Comparison of ENCODE assay signal across 19 cellular contexts in the genomic region with DNA sequence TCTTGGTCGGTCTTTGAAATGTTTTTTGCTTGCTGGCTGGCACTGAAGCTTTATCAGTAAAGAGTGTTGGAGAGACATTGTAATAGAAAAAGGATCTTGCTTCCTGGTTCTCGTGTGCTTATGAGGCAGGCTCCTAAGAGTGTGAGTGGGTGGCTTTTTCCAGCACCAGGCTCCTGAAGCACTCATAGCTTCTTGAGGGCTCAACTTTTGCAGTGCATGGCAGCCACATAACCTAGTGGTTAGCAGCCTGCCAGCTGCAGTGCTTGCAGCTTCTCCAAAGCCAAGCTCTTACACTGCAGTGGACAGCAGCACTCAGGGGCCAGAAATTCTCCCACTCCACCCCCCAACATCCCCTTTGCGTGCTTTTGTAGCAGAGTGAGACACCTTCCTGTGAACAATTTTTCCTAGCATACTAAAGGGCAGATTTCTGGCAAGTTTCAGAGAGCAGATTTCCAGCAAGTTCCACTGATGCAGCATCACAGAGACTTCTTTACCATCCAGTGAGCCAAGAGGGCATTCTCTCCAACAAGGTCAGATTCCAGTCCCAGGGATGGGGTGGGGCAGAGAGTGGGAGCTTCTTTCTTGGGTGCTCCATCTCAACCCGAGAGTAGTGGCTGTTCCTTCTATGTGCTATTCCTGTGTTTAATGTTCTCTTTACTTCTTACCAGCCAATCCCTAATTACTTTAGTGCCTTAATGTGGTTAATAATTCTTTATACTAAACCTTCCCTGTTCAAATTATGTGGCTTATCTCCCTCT. TPM values are rescaled to one million over a fixed set of nuclear protein-coding genes. Genes with fewer than 3 reads are reported as not detected.
DNase-seq lines count a peak whose midpoint lies in the region; ATAC-seq, FAIRE-seq and TF ChIP-seq lines count a peak whose summit lies in the region.
"Had no signal": no experiment of that assay in that cellular context is flagged by ENCODE, and none has a peak within 500 bp of the region (broad histone marks: within the 10 kb centered on the region; RNA-seq: fewer than 3 reads in every experiment).

No MANE protein-coding gene starts in this region.

- H3K9ac ChIP-seq in IMR-90 (ENCODE audit: low read depth, low read length): no peak overlapping the region
- H3K9ac ChIP-seq in astrocyte (ENCODE audit: low read length): no peak overlapping the region

- no peaks in the 10 kb centered on the region for H3K9me1 ChIP-seq in IMR-90 (ENCODE audit: insufficient read depth, low read length)

- H3K36me3 ChIP-seq in IMR-90 (ENCODE audit: control insufficient read depth, insufficient read depth, low read length) (no peaks in the 10 kb centered on the region), astrocyte (ENCODE audit: insufficient read depth, low read length) (no peaks in the 10 kb centered on the region), mucosa of descending colon (ENCODE audit: low read depth) (no peaks in the 10 kb centered on the region), thyroid gland (no peaks in the 10 kb centered on the region)
- H3K36me3 ChIP-seq: MG63, sigmoid colon had no signal

- no peak overlapping the region for H3K56ac ChIP-seq in IMR-90 (ENCODE audit: extremely low read depth, insufficient read depth, low read length)

- H3K23ac ChIP-seq in IMR-90 (ENCODE audit: low read depth, low read length): no peak overlapping the region

- no peaks in the 10 kb centered on the region for H4K20me1 ChIP-seq in IMR-90 (ENCODE audit: insufficient read depth, low read length)
- no peaks in the 10 kb centered on the region for H4K20me1 ChIP-seq in astrocyte (ENCODE audit: insufficient read depth, low read length)

- no peak overlapping the region for H3K14ac ChIP-seq in IMR-90 (replicated peaks; ENCODE audit: low read depth, low read length)

- no peak overlapping the region for H3K4me3 Mint-ChIP-seq in astrocyte (ENCODE audit: unreplicated experiment)
- H3K4me3 Mint-ChIP-seq: activated T-cell treated with anti-CD3 and anti-CD28 coated beads, Interleukin-2, amount 50 U/mL, for 24 hours; CD4-positive, alpha-beta memory T cell had no signal

- in situ Hi-C loops in IMR-90 (cut with MboI; ENCODE audit: low sequenced_read_pairs): no loop called here

- H3K9me3 Mint-ChIP-seq in astrocyte (ENCODE audit: unreplicated experiment): no peaks in the 10 kb centered on the region
- H3K9me3 Mint-ChIP-seq: activated T-cell treated with anti-CD3 and anti-CD28 coated beads, Interleukin-2, amount 50 U/mL, for 24 hours had no signal

- WGBS in IMR-90 (ENCODE audit: extremely low coverage in 2 of 2, insufficient read length in 1 of 2), 2 experiments: 60% methylated on average over 1 of the region's 4 CpGs; no CpG with 5 or more reads in 1 of the 2 experiments
- 40 to 45% methylated on average over 4 of the region's 4 CpGs for WGBS in thyroid gland, 2 donors

- no peak overlapping the region for H3K27ac Mint-ChIP-seq in astrocyte (ENCODE audit: unreplicated experiment)
- H3K27ac Mint-ChIP-seq: activated T-cell treated with anti-CD3 and anti-CD28 coated beads, Interleukin-2, amount 50 U/mL, for 24 hours; CD4-positive, alpha-beta memory T cell had no signal

- no peaks in the 10 kb centered on the region for H3K79me1 ChIP-seq in IMR-90 (ENCODE audit: low read depth in 1 of 2, low read length in 2 of 2)

- no peaks in the 10 kb centered on the region for H3K36me3 Mint-ChIP-seq in astrocyte (ENCODE audit: low read depth, unreplicated experiment)
- H3K36me3 Mint-ChIP-seq: CD4-positive, alpha-beta memory T cell had no signal

- H2AK9ac ChIP-seq in IMR-90 (replicated peaks; ENCODE audit: low read depth, low read length, poor library complexity): no peak overlapping the region

- H3K79me2 ChIP-seq in astrocyte (ENCODE audit: insufficient read depth, low read length): no peaks in the 10 kb centered on the region

- no peak overlapping the region for H4K5ac ChIP-seq in IMR-90 (ENCODE audit: low read depth, low read length)

- peaks cover 5% of the 10 kb centered on the region for H3K27me3 Mint-ChIP-seq in astrocyte (ENCODE audit: low read depth, unreplicated experiment)

- TF ChIP-seq RAD21 in IMR-90 (IDR thresholded peaks at IDR 0.05; ENCODE audit: low read length): no peak

- H2BK20ac ChIP-seq in IMR-90 (ENCODE audit: low read depth, low read length): no peak overlapping the region

- CTCF ChIA-PET in IMR-90 (lab: Yijun Ruan, JAX): no interaction called here

- no peaks in the 10 kb centered on the region for H3K4me1 ChIP-seq in IMR-90 (ENCODE audit: control insufficient read depth, insufficient read depth, low read length)
- H3K4me1 ChIP-seq in astrocyte (ENCODE audit: insufficient read depth, low read length): no peaks in the 10 kb centered on the region
- no peaks in the 10 kb centered on the region for H3K4me1 ChIP-seq in mucosa of descending colon (ENCODE audit: low read depth)
- peaks cover 0 to 5% of the 10 kb centered on the region in 2 donors for H3K4me1 ChIP-seq in thyroid gland
- H3K4me1 ChIP-seq: body of pancreas had no signal

- H3K4me3 ChIP-seq in IMR-90 (ENCODE audit: insufficient read depth, low read depth, low read length) (no peak overlapping the region), astrocyte (ENCODE audit: insufficient read depth, low read depth, low read length) (no peak overlapping the region), mucosa of descending colon (no peak overlapping the region), thyroid gland (replicated peaks in 1 of 3) (no peak overlapping the region)
- H3K4me3 ChIP-seq: body of pancreas, MG63, sigmoid colon had no signal

- no peak overlapping the region for H2AK5ac ChIP-seq in IMR-90 (ENCODE audit: low read depth, low read length)

- no peak overlapping the region for H2BK120ac ChIP-seq in IMR-90 (ENCODE audit: low read depth, low read length)

- TF ChIP-seq POLR2A in IMR-90 (IDR thresholded peaks at IDR 0.05; ENCODE audit: low read depth, low read length): no peak
- no peak for TF ChIP-seq POLR2A in thyroid gland (IDR thresholded peaks at IDR 0.05)

- H3K27ac ChIP-seq in IMR-90 (ENCODE audit: insufficient read depth, low read length) (no peak overlapping the region), astrocyte (ENCODE audit: low read depth, low read length) (no peak overlapping the region), thyroid gland (no peak overlapping the region)
- H3K27ac ChIP-seq: body of pancreas had no signal

- H3K4ac ChIP-seq in IMR-90 (ENCODE audit: low read depth, low read length): no peak overlapping the region

- no peak overlapping the region for H4K91ac ChIP-seq in IMR-90 (ENCODE audit: insufficient read depth, low read depth, low read length)

- H2BK5ac ChIP-seq in IMR-90 (ENCODE audit: low read depth, low read length, poor library complexity, severe bottlenecking): no peak overlapping the region

- no peak overlapping the region for H2BK15ac ChIP-seq in IMR-90 (ENCODE audit: low read depth, low read length)

- H3K4me1 Mint-ChIP-seq in astrocyte (ENCODE audit: low read depth, unreplicated experiment): peaks cover 9% of the 10 kb centered on the region
- H3K4me1 Mint-ChIP-seq: CD4-positive, alpha-beta memory T cell had no signal

- no peak overlapping the region for H3K18ac ChIP-seq in IMR-90 (ENCODE audit: low read depth, low read length)

- POLR2A ChIA-PET in IMR-90 (lab: Charles Lee; ENCODE audit: unreplicated experiment): no interaction called here

- DNase-seq in IMR-90 (peak; percentile 3), astrocyte (ENCODE audit: low read depth) (peak; percentile 29), mucosa of descending colon (no peak), thyroid gland (peak; percentile 77 to 82), AG08396 (ENCODE audit: low spot score) (no peak), GM20000 (ENCODE audit: low spot score) (no peak)
- no peak for DNase-seq in stimulated activated CD4-positive, alpha-beta T cell treated with anti-CD3 and anti-CD28 coated beads, Interleukin-4, amount 100 ng/mL, for 24 hours
- DNase-seq: activated T-cell treated with anti-CD3 and anti-CD28 coated beads, Interleukin-2, amount 50 U/mL, for 24 hours; body of pancreas; CD4-positive, alpha-beta memory T cell; effector CD8-positive, alpha-beta T cell; foreskin fibroblast; GDM1; GOT3; KBM-7; MG63; NCI-H526; sigmoid colon; T-helper 1 cell had no signal

- intact Hi-C loops in IMR-90 (cut with micrococcal nuclease): no loop called here
- intact Hi-C loops in mucosa of descending colon (cut with DNase I, micrococcal nuclease): no loop called here
- intact Hi-C loops in thyroid gland (cut with DNase I): loop anchor here (10.0 kb wide), 1 partner anchor 149 kb away; no protein-coding TSS in a partner anchor

- H3K9me3 ChIP-seq in IMR-90 (ENCODE audit: control insufficient read depth, insufficient read depth, low read length) (no peaks in the 10 kb centered on the region), astrocyte (ENCODE audit: insufficient read depth, low read depth, low read length) (no peaks in the 10 kb centered on the region), mucosa of descending colon (no peaks in the 10 kb centered on the region), thyroid gland (no peaks in the 10 kb centered on the region)
- H3K9me3 ChIP-seq: body of pancreas, MG63, sigmoid colon had no signal

- H3K27me3 ChIP-seq in IMR-90 (ENCODE audit: control insufficient read depth, insufficient read depth, low read length) (no peaks in the 10 kb centered on the region), astrocyte (ENCODE audit: insufficient read depth, low read length) (no peaks in the 10 kb centered on the region), thyroid gland (no peaks in the 10 kb centered on the region)
- H3K27me3 ChIP-seq: body of pancreas, MG63, sigmoid colon had no signal

- H3K4me2 ChIP-seq in IMR-90 (ENCODE audit: low read depth, low read length) (no peak overlapping the region), astrocyte (ENCODE audit: low read length) (no peak overlapping the region)

- FAIRE-seq in astrocyte (lab: Jason Lieb, UNC): no peak

- H4K8ac ChIP-seq in IMR-90 (ENCODE audit: low read depth in 2 of 2, low read length in 2 of 2): no peak overlapping the region

- ATAC-seq in IMR-90 (ENCODE audit: low read depth) (no peak), mucosa of descending colon (peak; percentile 22)
- ATAC-seq: body of pancreas had no signal

- TF ChIP-seq CTCF in IMR-90 (conservative IDR thresholded peaks at IDR 0.05; ENCODE audit: low read depth, low read length): no peak
- no peak for TF ChIP-seq CTCF in astrocyte (IDR thresholded peaks at IDR 0.05; ENCODE audit: insufficient read depth, low read depth, low read length)
- TF ChIP-seq CTCF in mucosa of descending colon (IDR thresholded peaks at IDR 0.05): no peak
- no peak for TF ChIP-seq CTCF in thyroid gland (IDR thresholded peaks at IDR 0.05)
- TF ChIP-seq CTCF in GM20000 (IDR thresholded peaks at IDR 0.05; ENCODE audit: extremely low read depth, missing control alignments): no peak

- BruUV-seq in IMR-90 (replicated peaks; lab: Mats Ljungman, UMichigan): no TSS peak

- dilution Hi-C loops in IMR-90 (cut with HindIII; ENCODE audit: low sequenced_read_pairs, unreplicated experiment): no loop called here

- H2AFZ ChIP-seq in IMR-90 (replicated peaks; ENCODE audit: low read length, poor library complexity) (no peak overlapping the region), astrocyte (ENCODE audit: low read depth, low read length) (peak overlapping the region; percentile 5)

RNA-seq across cellular contexts. Expression of a gene that starts 15.8 kb away (rescaled TPM):
- total RNA-seq in IMR-90 (2012; rRNA removed): 2.0 and 3.1 TPM in 2 replicates
- 1.6 and 2.3 TPM in 2 replicates for polyA plus RNA-seq in IMR-90 (2012; rRNA removed)
- polyA plus RNA-seq in IMR-90 (2012; cell fraction: cytosol; rRNA removed): 0.78 and 1.1 TPM in 2 replicates
- polyA plus RNA-seq in IMR-90 (2012; cell fraction: nucleus; rRNA removed; ENCODE audit: low replicate concordance): 1.7 and 3.2 TPM in 2 replicates
- 1.7 TPM in 2 replicates for total RNA-seq in astrocyte
- total RNA-seq in mucosa of descending colon: 10 to 100 TPM in 1 of 3 donors, 1 to 10 TPM in 2; 3.0 to 46.4 (median 6.8) TPM
- 10 to 100 TPM; 15.8 to 18.0 (median 16.9) TPM for total RNA-seq in thyroid gland

Comparison
In these comparisons a context has a peak if more than half of its experiments do, and no peak if none do; other contexts are left out.
1. DNase-seq: peak in IMR-90 (single experiment), astrocyte (single experiment) and thyroid gland (2 of 2); none in mucosa of descending colon (0 of 3), stimulated activated CD4-positive, alpha-beta T cell treated with anti-CD3 and anti-CD28 coated beads, Interleukin-4, amount 100 ng/mL, for 24 hours (single experiment), AG08396 (single experiment) and GM20000 (single experiment).